22 cellular contexts compared by ENCODE assay signal in the genomic region with DNA sequence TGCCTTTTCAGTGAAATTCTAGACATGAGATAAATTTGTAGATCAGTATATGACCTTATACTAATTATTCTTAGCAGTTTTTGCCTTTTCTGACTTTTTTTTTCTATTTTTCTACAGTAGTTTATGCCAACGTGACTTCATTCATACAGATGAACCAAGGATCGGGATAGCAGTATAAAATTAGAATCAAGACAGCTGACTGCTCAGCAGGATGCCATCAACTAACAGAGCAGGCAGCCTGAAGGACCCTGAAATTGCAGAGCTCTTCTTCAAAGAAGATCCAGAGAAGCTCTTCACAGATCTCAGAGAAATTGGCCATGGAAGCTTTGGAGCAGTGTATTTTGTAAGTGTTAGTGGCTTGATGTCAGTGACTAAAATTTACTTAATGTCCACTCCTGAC.
DNase-seq lines count a peak whose midpoint lies in the region; ATAC-seq and TF ChIP-seq lines count a peak whose summit lies in the region.
"Had no signal": no experiment of that assay in that cellular context is flagged by ENCODE, and none has a peak within 500 bp of the region (broad histone marks: within the 10 kb centered on the region; RNA-seq: fewer than 3 reads in every experiment).

No MANE protein-coding gene starts in this region.

- in situ Hi-C loops in G401 (cut with HindIII; ENCODE audit: low sequenced_read_pairs) = no loop called here

- no peak for ATAC-seq in activated naive CD4-positive, alpha-beta T cell treated with anti-CD3 and anti-CD28 coated beads, Interleukin-2, amount 50 U/mL, for 72 hours
- ATAC-seq in HG02870 (IDR thresholded peaks at IDR 0.05; ENCODE audit: unreplicated experiment) (no peak), HG03159 (IDR thresholded peaks at IDR 0.05; ENCODE audit: unreplicated experiment) (no peak)
- ATAC-seq: activated T-cell treated with anti-CD3 and anti-CD28 coated beads, Interleukin-2, amount 50 U/mL, for 4 hours had no signal

- H3K36me3 Mint-ChIP-seq in activated naive CD4-positive, alpha-beta T cell treated with anti-CD3 and anti-CD28 coated beads, Interleukin-2, amount 50 U/mL, for 72 hours = peaks cover 12 to 30% of the 10 kb centered on the region in 2 donors
- peaks cover 9% of the 10 kb centered on the region for H3K36me3 Mint-ChIP-seq in chondrocyte (ENCODE audit: low read depth)
- H3K36me3 Mint-ChIP-seq in progenitor cell of endocrine pancreas (ENCODE audit: insufficient read depth) = peaks cover 37% of the 10 kb centered on the region

- H3K9me3 Mint-ChIP-seq in activated naive CD4-positive, alpha-beta T cell treated with anti-CD3 and anti-CD28 coated beads, Interleukin-2, amount 50 U/mL, for 72 hours = no peaks in the 10 kb centered on the region
- H3K9me3 Mint-ChIP-seq in chondrocyte (ENCODE audit: low read depth) = peaks cover 3% of the 10 kb centered on the region
- H3K9me3 Mint-ChIP-seq in progenitor cell of endocrine pancreas (ENCODE audit: low read depth) = peaks cover 2% of the 10 kb centered on the region
- H3K9me3 Mint-ChIP-seq: activated T-cell treated with anti-CD3 and anti-CD28 coated beads, Interleukin-2, amount 50 U/mL, for 4 hours; stimulated activated naive CD8-positive, alpha-beta T cell treated with anti-CD3 and anti-CD28 coated beads, Interleukin-15, Interleukin-2, amounts not matched to agents 100 ng/mL and 50 ng/mL, for 24 hours had no signal

- no peak for DNase-seq in activated naive CD4-positive, alpha-beta T cell treated with anti-CD3 and anti-CD28 coated beads, Interleukin-2, amount 50 U/mL, for 72 hours (ENCODE audit: low spot score in 2 of 2)
- no peak for DNase-seq in activated naive CD4-positive, alpha-beta T cell treated with anti-CD3 and anti-CD28 coated beads, Interleukin-2, amount 50 U/mL, for 16 hours
- DNase-seq in G401 (ENCODE audit: low spot score) (peak; percentile 93), chondrocyte (ENCODE audit: low spot score) (no peak), progenitor cell of endocrine pancreas (ENCODE audit: low spot score, unreplicated experiment) (no peak)
- no peak for DNase-seq in activated effector memory CD4-positive, alpha-beta T cell treated with anti-CD3 and anti-CD28 coated beads, Interleukin-2, amount 50 U/mL, for 16 hours
- DNase-seq: activated CD4-positive, CD25-positive, alpha-beta regulatory T cell treated with anti-CD3 and anti-CD28 coated beads, Interleukin-2, amount 50 U/mL, for 72 hours; activated CD8-positive, alpha-beta memory T cell treated with anti-CD3 and anti-CD28 coated beads for 24 hours; activated T-cell treated with anti-CD3 and anti-CD28 coated beads, Interleukin-2, amount 50 U/mL, for 4 hours; brain microvascular endothelial cell; DMS53; H9; heart left ventricle; midbrain; NCI-H1436 treated with DMSO at 0.1 percent for 48 hours; NCI-H82; OCI-M1; stimulated activated CD4-positive, alpha-beta T cell treated with anti-CD3 and anti-CD28 coated beads, Interleukin-4, amount 100 ng/mL, for 1 hour; thyroid gland had no signal

- H3K27ac Mint-ChIP-seq in activated naive CD4-positive, alpha-beta T cell treated with anti-CD3 and anti-CD28 coated beads, Interleukin-2, amount 50 U/mL, for 72 hours = peak overlapping the region; percentile 8 to 37
- peak overlapping the region; percentile 67 for H3K27ac Mint-ChIP-seq in chondrocyte (ENCODE audit: unreplicated experiment)
- H3K27ac Mint-ChIP-seq in progenitor cell of endocrine pancreas = peak overlapping the region; percentile 9

- H3K27me3 Mint-ChIP-seq in chondrocyte (ENCODE audit: low read depth) (no peaks in the 10 kb centered on the region), progenitor cell of endocrine pancreas (no peaks in the 10 kb centered on the region)
- H3K27me3 Mint-ChIP-seq: stimulated activated naive CD8-positive, alpha-beta T cell treated with anti-CD3 and anti-CD28 coated beads, Interleukin-15, Interleukin-2, amounts not matched to agents 100 ng/mL and 50 ng/mL, for 24 hours had no signal

- H3K4me1 Mint-ChIP-seq in chondrocyte (ENCODE audit: low read depth) (peaks cover 32% of the 10 kb centered on the region), progenitor cell of endocrine pancreas (ENCODE audit: low read depth) (peaks cover 14% of the 10 kb centered on the region)

- H3K4me3 Mint-ChIP-seq in chondrocyte (ENCODE audit: unreplicated experiment) (no peak overlapping the region), progenitor cell of endocrine pancreas (ENCODE audit: low read depth) (no peak overlapping the region)
- H3K4me3 Mint-ChIP-seq: activated T-cell treated with anti-CD3 and anti-CD28 coated beads, Interleukin-2, amount 50 U/mL, for 4 hours; H9; stimulated activated naive CD8-positive, alpha-beta T cell treated with anti-CD3 and anti-CD28 coated beads, Interleukin-15, Interleukin-2, amounts not matched to agents 100 ng/mL and 50 ng/mL, for 24 hours had no signal

- TF ChIP-seq CTCF in chondrocyte (IDR thresholded peaks at IDR 0.05) (no peak), progenitor cell of endocrine pancreas (IDR thresholded peaks at IDR 0.05; ENCODE audit: unreplicated experiment) (no peak)

Comparison
In these comparisons a context has a peak if more than half of its experiments do, and no peak if none do; other contexts are left out.
1. H3K27ac Mint-ChIP-seq: peak in every context shown above with its lines; median percentile 67 in chondrocyte; 22 in activated naive CD4-positive, alpha-beta T cell treated with anti-CD3 and anti-CD28 coated beads, Interleukin-2, amount 50 U/mL, for 72 hours; 9 in progenitor cell of endocrine pancreas.